Comparison of ENCODE assay signal across 11 cellular contexts in genomic region chr6:15252205-15252604, GRCh38. TPM values are rescaled to one million over a fixed set of nuclear protein-coding genes. Genes with fewer than 3 reads are reported as not detected.
DNase-seq lines count a peak whose midpoint lies in the region; ATAC-seq and TF ChIP-seq lines count a peak whose summit lies in the region.
"Had no signal": no experiment of that assay in that cellular context is flagged by ENCODE, and none has a peak within 500 bp of the region (broad histone marks: within the 10 kb centered on the region; RNA-seq: fewer than 3 reads in every experiment).

No MANE protein-coding gene starts in this region.

- H3K9me2 ChIP-seq in PC-9 (ENCODE audit: insufficient read depth), result no peaks in the 10 kb centered on the region

- no peaks in the 10 kb centered on the region for H3K9me3 ChIP-seq in PC-9 (ENCODE audit: insufficient read depth, low read depth)
- H3K9me3 ChIP-seq: uterus had no signal

- peak overlapping the region; percentile 73 for H3K27ac ChIP-seq in PC-9
- H3K27ac ChIP-seq: uterus had no signal

- no peak for DNase-seq in activated T-cell treated with anti-CD3 and anti-CD28 coated beads, Interleukin-2, amount 50 U/mL, for 4 hours
- no peak for DNase-seq in activated T-cell treated with anti-CD3 and anti-CD28 coated beads, Interleukin-2, amount 50 U/mL, for 1 hour
- DNase-seq in PC-9 (no peak), chondrocyte (ENCODE audit: low spot score) (no peak), NCI-H774 (lab: John Stamatoyannopoulos, UW) (no peak), GM13977 (ENCODE audit: low spot score) (no peak)
- DNase-seq in stimulated activated effector memory CD8-positive, alpha-beta T cell treated with anti-CD3 and anti-CD28 coated beads, Interleukin-12 subunit alpha, Interleukin-12 subunit beta, amount 100 ng/mL, for 72 hours (ENCODE audit: low spot score in 2 of 2), result no peak
- DNase-seq in stimulated activated CD8-positive, alpha-beta memory T cell treated with anti-CD3 and anti-CD28 coated beads, Interleukin-4, amount 100 ng/mL, for 48 hours, result no peak
- DNase-seq: activated CD4-positive, CD25-positive, alpha-beta regulatory T cell treated with anti-CD3 and anti-CD28 coated beads, Interleukin-2, amount 50 U/mL, for 72 hours; NCI-H1930; uterus had no signal

- in situ Hi-C loops in GM13977 (cut with MboI; ENCODE audit: low pct_unique_long_range_greater_than_20kb, low sequenced_read_pairs, unreplicated experiment), result no loop called here

- H3K4me1 ChIP-seq in PC-9 (replicated peaks; ENCODE audit: insufficient read depth), result peaks cover 67% of the 10 kb centered on the region
- H3K4me1 ChIP-seq: uterus had no signal

- no peak overlapping the region for H3K4me3 ChIP-seq in PC-9
- H3K4me3 ChIP-seq: uterus had no signal

- CTCF ChIA-PET in PC-9 (lab: Charles Lee), result no interaction called here

- peak overlapping the region; percentile 20 for H3K27ac Mint-ChIP-seq in chondrocyte (ENCODE audit: unreplicated experiment)
- peak overlapping the region; percentile 82 for H3K27ac Mint-ChIP-seq in stimulated activated effector memory CD8-positive, alpha-beta T cell treated with anti-CD3 and anti-CD28 coated beads, Interleukin-12 subunit alpha, Interleukin-12 subunit beta, amount 100 ng/mL, for 72 hours

- TF ChIP-seq CTCF in PC-9 (conservative IDR thresholded peaks at IDR 0.05), result no peak
- TF ChIP-seq CTCF in chondrocyte (IDR thresholded peaks at IDR 0.05), result no peak
- no peak for TF ChIP-seq CTCF in GM13977 (IDR thresholded peaks at IDR 0.05; ENCODE audit: extremely low read depth, insufficient read depth, missing control alignments)

- peaks cover 22% of the 10 kb centered on the region for H4K20me1 ChIP-seq in PC-9 (ENCODE audit: insufficient read depth)

- no peak overlapping the region for H2AFZ ChIP-seq in PC-9

- no peaks in the 10 kb centered on the region for H3K27me3 ChIP-seq in PC-9 (ENCODE audit: insufficient read depth, low read depth)
- H3K27me3 ChIP-seq: uterus had no signal

- H3K36me3 ChIP-seq in PC-9 (ENCODE audit: low read depth), result no peaks in the 10 kb centered on the region; the same call in 1 of the 2 replicates
- H3K36me3 ChIP-seq: uterus had no signal

- H3K4me2 ChIP-seq in PC-9, result peak overlapping the region; percentile 84

- H3K9me3 Mint-ChIP-seq in activated T-cell treated with anti-CD3 and anti-CD28 coated beads, Interleukin-2, amount 50 U/mL, for 4 hours, result no peaks in the 10 kb centered on the region
- no peaks in the 10 kb centered on the region for H3K9me3 Mint-ChIP-seq in chondrocyte (ENCODE audit: low read depth)
- no peaks in the 10 kb centered on the region for H3K9me3 Mint-ChIP-seq in stimulated activated effector memory CD8-positive, alpha-beta T cell treated with anti-CD3 and anti-CD28 coated beads, Interleukin-12 subunit alpha, Interleukin-12 subunit beta, amount 100 ng/mL, for 72 hours

- H3K27me3 Mint-ChIP-seq in activated T-cell treated with anti-CD3 and anti-CD28 coated beads, Interleukin-2, amount 50 U/mL, for 4 hours (ENCODE audit: low read depth), result no peaks in the 10 kb centered on the region
- no peaks in the 10 kb centered on the region for H3K27me3 Mint-ChIP-seq in chondrocyte (ENCODE audit: low read depth)

- POLR2A ChIA-PET in PC-9 (lab: Charles Lee; ENCODE audit: unreplicated experiment), result no interaction called here

- H3K4me3 Mint-ChIP-seq in activated T-cell treated with anti-CD3 and anti-CD28 coated beads, Interleukin-2, amount 50 U/mL, for 4 hours, result peak overlapping the region; percentile 90
- no peak overlapping the region for H3K4me3 Mint-ChIP-seq in chondrocyte (ENCODE audit: unreplicated experiment)
- H3K4me3 Mint-ChIP-seq in stimulated activated effector memory CD8-positive, alpha-beta T cell treated with anti-CD3 and anti-CD28 coated beads, Interleukin-12 subunit alpha, Interleukin-12 subunit beta, amount 100 ng/mL, for 72 hours, result peak overlapping the region; percentile 99

- peaks cover 27% of the 10 kb centered on the region for H3K36me3 Mint-ChIP-seq in activated T-cell treated with anti-CD3 and anti-CD28 coated beads, Interleukin-2, amount 50 U/mL, for 4 hours (ENCODE audit: insufficient read depth)
- H3K36me3 Mint-ChIP-seq in chondrocyte (ENCODE audit: low read depth), result no peaks in the 10 kb centered on the region
- H3K36me3 Mint-ChIP-seq in stimulated activated effector memory CD8-positive, alpha-beta T cell treated with anti-CD3 and anti-CD28 coated beads, Interleukin-12 subunit alpha, Interleukin-12 subunit beta, amount 100 ng/mL, for 72 hours, result peaks cover 75% of the 10 kb centered on the region

- peaks cover 44% of the 10 kb centered on the region for H3F3A ChIP-seq in PC-9 (ENCODE audit: insufficient read depth, low read depth)

- BruUV-seq in PC-9 (replicated peaks; lab: Mats Ljungman, UMichigan), result no TSS peak

- intact Hi-C loops in PC-9 (cut with micrococcal nuclease; ENCODE audit: unreplicated experiment), result loop anchor here (5.0 kb wide), 1 partner anchor 370 kb away; no protein-coding TSS in a partner anchor

- ATAC-seq in activated T-cell treated with anti-CD3 and anti-CD28 coated beads, Interleukin-2, amount 50 U/mL, for 4 hours, result no peak
- no peak for ATAC-seq in stimulated activated effector memory CD8-positive, alpha-beta T cell treated with anti-CD3 and anti-CD28 coated beads, Interleukin-12 subunit alpha, Interleukin-12 subunit beta, amount 100 ng/mL, for 72 hours

- peaks cover 93% of the 10 kb centered on the region for H3K79me2 ChIP-seq in PC-9 (ENCODE audit: low read depth)

- H3K4me1 Mint-ChIP-seq in activated T-cell treated with anti-CD3 and anti-CD28 coated beads, Interleukin-2, amount 50 U/mL, for 4 hours (ENCODE audit: low read depth), result peaks cover 82% of the 10 kb centered on the region
- H3K4me1 Mint-ChIP-seq in chondrocyte (ENCODE audit: low read depth), result peaks cover 46% of the 10 kb centered on the region
- H3K4me1 Mint-ChIP-seq in stimulated activated effector memory CD8-positive, alpha-beta T cell treated with anti-CD3 and anti-CD28 coated beads, Interleukin-12 subunit alpha, Interleukin-12 subunit beta, amount 100 ng/mL, for 72 hours, result peaks cover 85% of the 10 kb centered on the region

RNA-seq across cellular contexts. Expression of gene JARID2, which starts 6.3 kb away (rescaled TPM):
- total RNA-seq in activated T-cell treated with anti-CD3 and anti-CD28 coated beads, Interleukin-2, amount 50 U/mL, for 4 hours, result 10 to 100 TPM; 32.6 to 43.6 (median 37.2) TPM
- 31.1 and 35.0 TPM in 2 replicates for total RNA-seq in PC-9 (2021)
- total RNA-seq in chondrocyte, result 7.7 to 10.2 TPM (median 9.9 TPM) in 3 replicates
